Comparison of ENCODE assay signal across 8 cellular contexts in the genomic region with DNA sequence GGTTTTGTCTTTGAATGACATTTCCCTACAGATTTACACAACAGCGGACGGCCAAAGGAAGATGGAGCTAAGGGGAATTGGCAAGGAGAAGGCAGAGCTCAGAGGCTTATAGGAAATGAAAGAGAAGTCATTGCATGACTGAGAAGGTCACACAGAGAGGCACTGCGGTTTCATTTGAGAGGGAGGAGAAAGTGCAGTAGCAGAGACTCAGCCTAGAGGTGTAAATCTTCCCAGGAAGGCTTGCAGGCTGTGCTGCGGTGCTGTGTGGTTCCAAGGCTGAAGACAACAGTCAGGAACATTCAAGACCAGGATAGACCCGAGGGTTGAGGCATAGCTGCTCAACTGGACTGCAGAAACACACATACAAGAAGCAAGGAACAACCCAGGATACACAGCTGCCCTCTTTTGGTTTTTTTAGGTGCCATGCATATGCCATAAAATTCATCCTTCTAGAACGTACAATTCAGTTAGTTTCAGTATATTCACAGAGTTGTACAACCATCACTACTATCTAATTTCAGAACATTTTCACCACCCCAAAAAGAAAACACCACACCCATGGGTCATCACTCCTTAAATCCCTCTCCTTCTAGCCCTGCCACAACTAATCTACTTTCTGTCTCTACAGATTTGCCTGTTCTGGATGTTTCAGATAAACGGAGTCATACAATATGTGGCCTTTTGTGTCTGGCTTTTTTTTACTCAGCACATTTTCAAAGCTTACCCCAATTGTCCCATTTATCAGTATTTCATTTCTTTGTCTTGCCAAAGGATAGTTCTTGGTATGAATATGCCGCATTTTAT.
A peak's percentile ranks its signal among the peaks of the same experiment; 100 is the strongest.
DNase-seq lines count a peak whose midpoint lies in the region; ATAC-seq and TF ChIP-seq lines count a peak whose summit lies in the region.
"Not testable (repeated sequence)": the region's sequence is repeated elsewhere in the genome, so short reads cannot be mapped to it uniquely, and the experiment has no call there.

No MANE protein-coding gene starts in this region.

- H3K9me3 ChIP-seq in left lung, upper lobe of left lung: not testable (repeated sequence)

- DNase-seq in LHCN-M2 (ENCODE audit: low read depth) = peak; percentile 25
- DNase-seq in activated CD4-positive, alpha-beta T cell treated with anti-CD3 and anti-CD28 coated beads, Interleukin-2, amount 10 ng/mL, durations not matched to agents 24 days and 14 days = peak; percentile 63
- peak; percentile 15 for DNase-seq in astrocyte of the spinal cord (ENCODE audit: low read depth, low spot score)
- DNase-seq in left lung, upper lobe of left lung: not testable (repeated sequence)

- not testable (repeated sequence) for TF ChIP-seq EP300 in upper lobe of left lung (IDR thresholded peaks at IDR 0.05)

- H3K27me3 Mint-ChIP-seq in activated CD4-positive, alpha-beta T cell treated with anti-CD3 and anti-CD28 coated beads, Interleukin-2, amount 10 ng/mL, durations not matched to agents 24 days and 14 days = not testable (repeated sequence)

- TF ChIP-seq CTCF in astrocyte of the spinal cord (IDR thresholded peaks at IDR 0.05; ENCODE audit: low read depth, low read length); left lung (IDR thresholded peaks at IDR 0.05); upper lobe of left lung (IDR thresholded peaks at IDR 0.05): not testable (repeated sequence)

- not testable (repeated sequence) for H3K9me3 Mint-ChIP-seq in activated CD4-positive, alpha-beta T cell treated with anti-CD3 and anti-CD28 coated beads, Interleukin-2, amount 10 ng/mL, durations not matched to agents 24 days and 14 days

- intact Hi-C loops in activated CD4-positive, alpha-beta T cell treated with anti-CD3 and anti-CD28 coated beads, Interleukin-2, amount 10 ng/mL, durations not matched to agents 24 days and 14 days (cut with micrococcal nuclease); left lung (cut with DNase I): not testable (repeated sequence)

- in situ Hi-C loops in astrocyte of the spinal cord (cut with HindIII; ENCODE audit: low sequenced_read_pairs) = not testable (repeated sequence)

- H3K27me3 ChIP-seq in left lung, upper lobe of left lung: not testable (repeated sequence)

- WGBS in upper lobe of left lung, 2 donors = 45 to 65% methylated on average over 7 to 8 of the region's 8 CpGs

- H3K27ac Mint-ChIP-seq in activated CD4-positive, alpha-beta T cell treated with anti-CD3 and anti-CD28 coated beads, Interleukin-2, amount 10 ng/mL, durations not matched to agents 24 days and 14 days = peak overlapping the region; percentile 57

- H3K36me3 Mint-ChIP-seq in activated CD4-positive, alpha-beta T cell treated with anti-CD3 and anti-CD28 coated beads, Interleukin-2, amount 10 ng/mL, durations not matched to agents 24 days and 14 days (ENCODE audit: low read depth) = not testable (repeated sequence)

- H3K4me1 ChIP-seq in left lung, upper lobe of left lung: not testable (repeated sequence)

- ATAC-seq in GM18499 (IDR thresholded peaks at IDR 0.05; ENCODE audit: insufficient read depth, unreplicated experiment) (peak; percentile 85), GM21447 (IDR thresholded peaks at IDR 0.05; ENCODE audit: unreplicated experiment) (peak; percentile 75), HG03025 (IDR thresholded peaks at IDR 0.05; ENCODE audit: low FRiP score, unreplicated experiment) (peak; percentile 83), left lung (peak; percentile 80), upper lobe of left lung (ENCODE audit: low FRiP score in 2 of 2) (peak; percentile 49 to 65)

- not testable (repeated sequence) for H3K27ac ChIP-seq in left lung, upper lobe of left lung

- not testable (repeated sequence) for H3K36me3 ChIP-seq in left lung, upper lobe of left lung

- not testable (repeated sequence) for TF ChIP-seq POLR2A in upper lobe of left lung (IDR thresholded peaks at IDR 0.05)

- H3K4me3 ChIP-seq in astrocyte of the spinal cord (ENCODE audit: low read depth, low read length); left lung; upper lobe of left lung: not testable (repeated sequence)

- peak overlapping the region; percentile 64 for H3K4me3 Mint-ChIP-seq in activated CD4-positive, alpha-beta T cell treated with anti-CD3 and anti-CD28 coated beads, Interleukin-2, amount 10 ng/mL, durations not matched to agents 24 days and 14 days

- H3K4me1 Mint-ChIP-seq in activated CD4-positive, alpha-beta T cell treated with anti-CD3 and anti-CD28 coated beads, Interleukin-2, amount 10 ng/mL, durations not matched to agents 24 days and 14 days = peaks cover 10% of the 10 kb centered on the region
